ENCODE assay signal across 13 cellular contexts in genomic region chr16:89098767-89099430, GRCh38. TPM values are rescaled to one million over a fixed set of nuclear protein-coding genes. Genes with fewer than 3 reads are reported as not detected.
DNase-seq lines count a peak whose midpoint lies in the region; ATAC-seq and TF ChIP-seq lines count a peak whose summit lies in the region.
"Had no signal": no experiment of that assay in that cellular context is flagged by ENCODE, and none has a peak within 500 bp of the region (broad histone marks: within the 10 kb centered on the region; RNA-seq: fewer than 3 reads in every experiment).

No MANE protein-coding gene starts in this region.

- intact Hi-C loops in activated T-helper 1 cell treated with anti-CD3 and anti-CD28 coated beads, Interleukin-12 subunit alpha, Interleukin-12 subunit beta, Interleukin-2, Interleukin-4 antibody, amounts not matched to agents 30 ng/mL and 10 ng/mL and 1 ng/mL, durations not matched to agents 14 hours and 24 hours and 36 hours (cut with micrococcal nuclease) = loop anchor here (5.0 kb wide), 4 partner anchors 118 to 392 kb away; partner anchors contain the start of genes CTU2, GALNS, RNF166 and TRAPPC2L

- H3K4me1 ChIP-seq in CD4-positive, CD25-positive, alpha-beta regulatory T cell (ENCODE audit: control insufficient read depth, insufficient read depth, low read length, poor library complexity, severe bottlenecking) = peaks cover 64% of the 10 kb centered on the region

- peak overlapping the region; percentile 82 to 91 (median 84) for H3K4me3 Mint-ChIP-seq in CD4-positive, CD25-positive, alpha-beta regulatory T cell
- H3K4me3 Mint-ChIP-seq in activated T-helper 1 cell treated with anti-CD3 and anti-CD28 coated beads, Interleukin-12 subunit alpha, Interleukin-12 subunit beta, Interleukin-2, Interleukin-4 antibody, amounts not matched to agents 30 ng/mL and 10 ng/mL and 1 ng/mL, durations not matched to agents 14 hours and 24 hours and 36 hours = peak overlapping the region; percentile 99
- peak overlapping the region in 9 of 10 donors; percentile 85 to 98 (median 90) for H3K4me3 Mint-ChIP-seq in naive thymus-derived CD8-positive, alpha-beta T cell

- no peaks in the 10 kb centered on the region for H3K27me3 Mint-ChIP-seq in CD4-positive, CD25-positive, alpha-beta regulatory T cell
- H3K27me3 Mint-ChIP-seq in activated T-helper 1 cell treated with anti-CD3 and anti-CD28 coated beads, Interleukin-12 subunit alpha, Interleukin-12 subunit beta, Interleukin-2, Interleukin-4 antibody, amounts not matched to agents 30 ng/mL and 10 ng/mL and 1 ng/mL, durations not matched to agents 14 hours and 24 hours and 36 hours (ENCODE audit: insufficient read depth) = no peaks in the 10 kb centered on the region
- no peaks in the 10 kb centered on the region for H3K27me3 Mint-ChIP-seq in naive thymus-derived CD8-positive, alpha-beta T cell

- H3K27me3 ChIP-seq in CD4-positive, CD25-positive, alpha-beta regulatory T cell (ENCODE audit: control insufficient read depth, insufficient read depth, low read length) = no peaks in the 10 kb centered on the region
- H3K27me3 ChIP-seq: adrenal gland had no signal

- peak overlapping the region; percentile 99 for H3K27ac Mint-ChIP-seq in CD4-positive, CD25-positive, alpha-beta regulatory T cell
- peak overlapping the region; percentile 98 for H3K27ac Mint-ChIP-seq in activated T-helper 1 cell treated with anti-CD3 and anti-CD28 coated beads, Interleukin-12 subunit alpha, Interleukin-12 subunit beta, Interleukin-2, Interleukin-4 antibody, amounts not matched to agents 30 ng/mL and 10 ng/mL and 1 ng/mL, durations not matched to agents 14 hours and 24 hours and 36 hours
- H3K27ac Mint-ChIP-seq in naive thymus-derived CD8-positive, alpha-beta T cell = peak overlapping the region; percentile 81 to 100 (median 99)

- peaks cover 6 to 70% (median 44%) of the 10 kb centered on the region in 4 donors for H3K4me1 Mint-ChIP-seq in CD4-positive, CD25-positive, alpha-beta regulatory T cell
- H3K4me1 Mint-ChIP-seq in activated T-helper 1 cell treated with anti-CD3 and anti-CD28 coated beads, Interleukin-12 subunit alpha, Interleukin-12 subunit beta, Interleukin-2, Interleukin-4 antibody, amounts not matched to agents 30 ng/mL and 10 ng/mL and 1 ng/mL, durations not matched to agents 14 hours and 24 hours and 36 hours (ENCODE audit: low read depth) = peaks cover 74% of the 10 kb centered on the region
- peaks cover 31 to 82% (median 61%) of the 10 kb centered on the region in 4 donors for H3K4me1 Mint-ChIP-seq in naive thymus-derived CD8-positive, alpha-beta T cell

- peaks cover 20% of the 10 kb centered on the region for H3K36me3 Mint-ChIP-seq in CD4-positive, CD25-positive, alpha-beta regulatory T cell
- H3K36me3 Mint-ChIP-seq in activated T-helper 1 cell treated with anti-CD3 and anti-CD28 coated beads, Interleukin-12 subunit alpha, Interleukin-12 subunit beta, Interleukin-2, Interleukin-4 antibody, amounts not matched to agents 30 ng/mL and 10 ng/mL and 1 ng/mL, durations not matched to agents 14 hours and 24 hours and 36 hours (ENCODE audit: low read depth) = peaks cover 42% of the 10 kb centered on the region
- peaks cover 0 to 37% (median 9%) of the 10 kb centered on the region in 3 donors for H3K36me3 Mint-ChIP-seq in naive thymus-derived CD8-positive, alpha-beta T cell

- H3K9me3 Mint-ChIP-seq in CD4-positive, CD25-positive, alpha-beta regulatory T cell = no peaks in the 10 kb centered on the region
- H3K9me3 Mint-ChIP-seq in activated T-helper 1 cell treated with anti-CD3 and anti-CD28 coated beads, Interleukin-12 subunit alpha, Interleukin-12 subunit beta, Interleukin-2, Interleukin-4 antibody, amounts not matched to agents 30 ng/mL and 10 ng/mL and 1 ng/mL, durations not matched to agents 14 hours and 24 hours and 36 hours = no peaks in the 10 kb centered on the region
- H3K9me3 Mint-ChIP-seq in naive thymus-derived CD8-positive, alpha-beta T cell = no peaks in the 10 kb centered on the region

- TF ChIP-seq CTCF in GM12865 (IDR thresholded peaks at IDR 0.05; ENCODE audit: insufficient read depth, low read depth, low read length, missing control alignments) = no peak

- DNase-seq in CD4-positive, CD25-positive, alpha-beta regulatory T cell = no peak
- no peak for DNase-seq in GM12865 (ENCODE audit: low read depth)
- no peak for DNase-seq in activated T-helper 1 cell treated with anti-CD3 and anti-CD28 coated beads, Interleukin-12 subunit alpha, Interleukin-12 subunit beta, Interleukin-2, Interleukin-4 antibody, amounts not matched to agents 30 ng/mL and 10 ng/mL and 1 ng/mL, durations not matched to agents 14 hours and 24 hours and 36 hours (ENCODE audit: low spot score)
- no peak for DNase-seq in naive thymus-derived CD8-positive, alpha-beta T cell
- DNase-seq in activated effector memory CD4-positive, alpha-beta T cell treated with Interleukin-2 at 50 U/mL for 16 hours = no peak
- DNase-seq: C1 segment of cervical spinal cord; NCI-H1417 treated with DMSO at 0.1 percent for 48 hours; NCI-H446 treated with DMSO at 0.1 percent for 48 hours; stimulated activated CD4-positive, alpha-beta T cell treated with anti-CD3 and anti-CD28 coated beads, Interleukin-2, amount 100 ng/mL, for 24 hours; T1000 had no signal

- peaks cover 34% of the 10 kb centered on the region for H3K36me3 ChIP-seq in CD4-positive, CD25-positive, alpha-beta regulatory T cell (ENCODE audit: control insufficient read depth, insufficient read depth, low read length)

- POLR2A ChIA-PET in naive thymus-derived CD8-positive, alpha-beta T cell (lab: Charles Lee) = interaction anchor here (0.5 to 5.9 kb wide), 4 partner anchors 16 to 1334 kb away, joined by 3 to 51 read pairs (median 4); no protein-coding TSS in a partner anchor

- ATAC-seq in CD4-positive, CD25-positive, alpha-beta regulatory T cell (ENCODE audit: low read depth in 2 of 2) = no peak
- ATAC-seq in naive thymus-derived CD8-positive, alpha-beta T cell = no peak
- no peak for ATAC-seq in GM19324 (IDR thresholded peaks at IDR 0.05; ENCODE audit: low FRiP score, unreplicated experiment)
- no peak for ATAC-seq in GM19351 (IDR thresholded peaks at IDR 0.05; ENCODE audit: unreplicated experiment)

- no peaks in the 10 kb centered on the region for H3K9me3 ChIP-seq in CD4-positive, CD25-positive, alpha-beta regulatory T cell (ENCODE audit: control insufficient read depth in 2 of 2, low read length in 2 of 2)
- H3K9me3 ChIP-seq: adrenal gland had no signal

- H3K4me3 ChIP-seq in CD4-positive, CD25-positive, alpha-beta regulatory T cell (ENCODE audit: low read depth, low read length) = no peak overlapping the region
- H3K4me3 ChIP-seq in GM12865 (ENCODE audit: low read depth, low read length) = peak overlapping the region; percentile 6; the same call in 1 of the 2 replicates
- H3K4me3 ChIP-seq: adrenal gland had no signal

- H3K27ac ChIP-seq in CD4-positive, CD25-positive, alpha-beta regulatory T cell (ENCODE audit: insufficient read depth, low read length, poor library complexity, severe bottlenecking) = peak overlapping the region; percentile 76
- H3K27ac ChIP-seq: adrenal gland had no signal

RNA-seq across cellular contexts. Expression of gene ACSF3, which starts 5.2 kb away (rescaled TPM):
- 56.3 TPM for total RNA-seq in CD4-positive, CD25-positive, alpha-beta regulatory T cell
- polyA plus RNA-seq in CD4-positive, CD25-positive, alpha-beta regulatory T cell = 10 to 100 TPM; 24.1 to 32.8 (median 27.8) TPM
- total RNA-seq in activated T-helper 1 cell treated with anti-CD3 and anti-CD28 coated beads, Interleukin-12 subunit alpha, Interleukin-12 subunit beta, Interleukin-2, Interleukin-4 antibody, amounts not matched to agents 30 ng/mL and 10 ng/mL and 1 ng/mL, durations not matched to agents 14 hours and 24 hours and 36 hours = 37.0 and 39.0 TPM in 2 replicates
- total RNA-seq in naive thymus-derived CD8-positive, alpha-beta T cell = 10 to 100 TPM; 61.5 to 64.4 TPM
- 10 to 100 TPM; 21.3 to 44.7 (median 22.9) TPM for polyA plus RNA-seq in naive thymus-derived CD8-positive, alpha-beta T cell
